ENCODE assay signal across 3 cellular contexts in genomic region chr22:25255169-25255568, GRCh38. TPM values are rescaled to one million over a fixed set of nuclear protein-coding genes. Genes with fewer than 3 reads are reported as not detected.
"Had no signal": no experiment of that assay in that cellular context is flagged by ENCODE, and none has a peak within 500 bp of the region (broad histone marks: within the 10 kb centered on the region; RNA-seq: fewer than 3 reads in every experiment).

No MANE protein-coding gene starts in this region.

RNA-seq across cellular contexts. Expression of gene CRYBB2, which starts 35.7 kb away (rescaled TPM):
- total RNA-seq: LHCN-M2, NCI-H460 had no signal

RNA-seq across cellular contexts. Expression of gene CRYBB3, which starts 55.5 kb away (rescaled TPM):
- total RNA-seq: LHCN-M2, M059J, NCI-H460 had no signal
